Comparison of ENCODE assay signal across 1 cellular context in the genomic region with DNA sequence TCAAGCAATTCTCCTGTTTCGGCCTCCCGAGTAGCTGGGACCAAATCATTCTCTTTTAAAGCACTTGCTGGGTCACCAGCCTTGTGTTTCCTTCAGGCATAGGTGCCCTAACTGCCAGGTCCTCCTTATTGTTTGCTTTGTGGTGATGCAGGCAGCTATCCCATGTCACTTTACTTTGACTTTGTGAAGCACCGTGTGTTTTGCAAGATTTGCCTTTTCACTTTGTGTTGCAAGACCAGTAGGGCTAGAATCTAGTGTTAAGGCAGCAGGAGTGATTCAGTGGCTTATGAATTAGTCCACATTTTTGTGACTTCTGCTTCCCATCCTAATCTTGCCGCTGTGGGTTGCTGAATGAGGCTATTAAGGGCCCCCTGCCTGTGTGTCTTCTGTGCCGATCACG.
TF ChIP-seq lines count a peak whose summit lies in the region.

No MANE protein-coding gene starts in this region.

TF ChIP-seq in HEK293, 187 proteins besides CTCF, POLR2A, EP300 and RAD21:
- TF ChIP-seq ZIC2 (tag by site-specific recombination; IDR thresholded peaks at IDR 0.05) (peak; percentile 18; the same call in 1 of the 2 replicates), ZNF623 (tag by site-specific recombination; IDR thresholded peaks at IDR 0.05) (no peak)
